Comparison of ENCODE assay signal across 22 cellular contexts in the genomic region with DNA sequence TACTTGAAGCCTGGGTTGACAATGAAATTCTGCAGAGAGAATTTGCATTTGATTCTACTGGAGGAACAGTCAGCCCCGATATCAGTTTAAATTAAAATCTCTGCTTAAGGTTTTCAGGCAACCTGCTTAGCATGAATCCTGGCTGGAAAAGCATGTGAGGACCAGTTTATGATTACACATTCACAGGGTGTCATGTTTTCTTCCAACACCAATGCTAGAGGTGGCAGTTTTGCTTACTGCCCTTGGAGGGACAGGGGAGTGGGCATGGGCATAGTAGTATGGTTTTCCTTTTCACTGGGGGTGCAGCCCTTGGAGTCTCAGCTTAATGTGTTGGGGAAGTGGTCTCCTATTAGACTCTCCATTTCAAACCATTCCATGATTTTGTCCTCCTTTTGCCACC.
"Had no signal": no experiment of that assay in that cellular context is flagged by ENCODE, and none has a peak within 500 bp of the region (broad histone marks: within the 10 kb centered on the region; RNA-seq: fewer than 3 reads in every experiment).

No MANE protein-coding gene starts in this region.

- H3K4me1 Mint-ChIP-seq: endodermal cell had no signal

- ATAC-seq: effector memory CD8-positive, alpha-beta T cell; heart right ventricle; left cardiac atrium; left lung; left ventricle myocardium superior; lower lobe of right lung had no signal

- H3K27me3 ChIP-seq: colonic mucosa, esophagus muscularis mucosa, foreskin keratinocyte, heart right ventricle, left lung had no signal

- H3K27me3 Mint-ChIP-seq: dendritic cell treated with granulocyte-macrophage colony-stimulating factor and Interleukin-4, amounts not matched to agents 40 ng/mL and 50 ng/mL, for 4 days; effector memory CD8-positive, alpha-beta T cell had no signal

- H3K9me3 ChIP-seq: colonic mucosa, esophagus muscularis mucosa, lower lobe of right lung had no signal

- H3K27ac Mint-ChIP-seq: dendritic cell treated with granulocyte-macrophage colony-stimulating factor and Interleukin-4, amounts not matched to agents 40 ng/mL and 50 ng/mL, for 4 days; endodermal cell had no signal

- H3K4me3 Mint-ChIP-seq: dendritic cell treated with granulocyte-macrophage colony-stimulating factor and Interleukin-4, amounts not matched to agents 40 ng/mL and 50 ng/mL, for 4 days; effector memory CD8-positive, alpha-beta T cell; endodermal cell had no signal

- H3K4me3 ChIP-seq: colonic mucosa, esophagus muscularis mucosa, heart right ventricle, left lung, lower lobe of right lung had no signal

- H3K27ac ChIP-seq: colonic mucosa, esophagus muscularis mucosa, foreskin keratinocyte, left lung, lower lobe of right lung had no signal

- DNase-seq: colonic mucosa; cortex of kidney; effector CD8-positive, alpha-beta T cell; effector memory CD8-positive, alpha-beta T cell; endodermal cell; glutamatergic neuron; head of caudate nucleus; heart right ventricle; hippocampal formation; left cardiac atrium; left lung; left ventricle myocardium superior; lower lobe of right lung; mesenchymal stem cell; midbrain had no signal

- H3K4me1 ChIP-seq: colonic mucosa, foreskin keratinocyte, left lung had no signal

- FAIRE-seq: endometrium, frontal cortex, islet of Langerhans, keratinocyte had no signal
